In genomic region chr3:64129106-64129505, GRCh38 we compare ENCODE assay signal across 22 cellular contexts.
"Had no signal": no experiment of that assay in that cellular context is flagged by ENCODE, and none has a peak within 500 bp of the region (broad histone marks: within the 10 kb centered on the region; RNA-seq: fewer than 3 reads in every experiment).

No MANE protein-coding gene starts in this region.

- H3K4me1 ChIP-seq: gastrocnemius medialis, psoas muscle had no signal

- H3K27ac ChIP-seq: coronary artery, esophagus squamous epithelium, gastrocnemius medialis, heart left ventricle, hepatocyte, psoas muscle, skin epidermis, transverse colon, vagina had no signal

- H3K9me3 Mint-ChIP-seq: memory B cell; natural killer cell; stimulated activated naive B cell treated with anti-CD40 and anti-IgM and Interleukin-4, amounts not matched to agents 10 μg/mL and 1 μg/mL and 100 μg/mL, for 72 hours; stimulated activated naive CD8-positive, alpha-beta T cell treated with anti-CD3 and anti-CD28 coated beads, Interleukin-15, Interleukin-2, amounts not matched to agents 100 ng/mL and 50 ng/mL, for 24 hours had no signal

- H3K36me3 ChIP-seq: gastrocnemius medialis, transverse colon, vagina had no signal

- H3K36me3 Mint-ChIP-seq: natural killer cell; stimulated activated naive B cell treated with anti-CD40 and anti-IgM and Interleukin-4, amounts not matched to agents 10 μg/mL and 1 μg/mL and 100 μg/mL, for 72 hours had no signal

- H2AFZ ChIP-seq: hepatocyte had no signal

- H3K4me2 ChIP-seq: hepatocyte had no signal

- H3K27me3 Mint-ChIP-seq: memory B cell; stimulated activated naive CD8-positive, alpha-beta T cell treated with anti-CD3 and anti-CD28 coated beads, Interleukin-15, Interleukin-2, amounts not matched to agents 100 ng/mL and 50 ng/mL, for 24 hours had no signal

- ATAC-seq: gastrocnemius medialis; heart left ventricle; left lobe of liver; natural killer cell; psoas muscle; right cardiac atrium; stimulated activated naive B cell treated with anti-CD40 and anti-IgM and Interleukin-4, amounts not matched to agents 10 μg/mL and 1 μg/mL and 100 μg/mL, for 72 hours had no signal

- H3K4me3 ChIP-seq: coronary artery, esophagus squamous epithelium, gastrocnemius medialis, heart left ventricle, hepatocyte, lung, psoas muscle, skin epidermis, transverse colon, vagina had no signal

- H3K27ac Mint-ChIP-seq: memory B cell; natural killer cell; stimulated activated naive B cell treated with anti-CD40 and anti-IgM and Interleukin-4, amounts not matched to agents 10 μg/mL and 1 μg/mL and 100 μg/mL, for 72 hours; stimulated activated naive CD8-positive, alpha-beta T cell treated with anti-CD3 and anti-CD28 coated beads, Interleukin-15, Interleukin-2, amounts not matched to agents 100 ng/mL and 50 ng/mL, for 24 hours had no signal

- H3K9me3 ChIP-seq: esophagus squamous epithelium, gastrocnemius medialis, psoas muscle, transverse colon, vagina had no signal

- H3K27me3 ChIP-seq: esophagus squamous epithelium, gastrocnemius medialis, heart left ventricle, hepatocyte, transverse colon, vagina had no signal

- H3K79me2 ChIP-seq: hepatocyte had no signal

- H3K4me1 Mint-ChIP-seq: natural killer cell; stimulated activated naive B cell treated with anti-CD40 and anti-IgM and Interleukin-4, amounts not matched to agents 10 μg/mL and 1 μg/mL and 100 μg/mL, for 72 hours had no signal

- H3K4me3 Mint-ChIP-seq: memory B cell; natural killer cell; stimulated activated naive B cell treated with anti-CD40 and anti-IgM and Interleukin-4, amounts not matched to agents 10 μg/mL and 1 μg/mL and 100 μg/mL, for 72 hours; stimulated activated naive CD8-positive, alpha-beta T cell treated with anti-CD3 and anti-CD28 coated beads, Interleukin-15, Interleukin-2, amounts not matched to agents 100 ng/mL and 50 ng/mL, for 24 hours had no signal

- DNase-seq: dermis blood vessel endothelial cell; effector memory CD4-positive, alpha-beta T cell; esophagus squamous epithelium; gastrocnemius medialis; heart left ventricle; kidney; natural killer cell; nucleus accumbens; psoas muscle; right cardiac atrium; stimulated activated CD4-positive, alpha-beta T cell treated with anti-CD3 and anti-CD28 coated beads, Interleukin-15, amount 100 ng/mL, for 24 hours; stimulated activated CD4-positive, alpha-beta T cell treated with anti-CD3 and anti-CD28 coated beads, Interleukin-2, amount 100 ng/mL, for 48 hours; stimulated activated naive B cell treated with anti-CD40 and anti-IgM and Interleukin-4, amounts not matched to agents 10 μg/mL and 1 μg/mL and 100 μg/mL, for 72 hours; transverse colon had no signal
